In genomic region chr19:17370026-17370587, GRCh38 we compare ENCODE assay signal across 8 cellular contexts. TPM values are rescaled to one million over a fixed set of nuclear protein-coding genes. Genes with fewer than 3 reads are reported as not detected.
DNase-seq lines count a peak whose midpoint lies in the region; ATAC-seq, FAIRE-seq and TF ChIP-seq lines count a peak whose summit lies in the region.

No MANE protein-coding gene starts in this region.

- POLR2A ChIA-PET in activated CD4-positive, alpha-beta T cell treated with anti-CD3 and anti-CD28 coated beads, Interleukin-2, amount 10 ng/mL, durations not matched to agents 7 days and 5 days (lab: Charles Lee), result no interaction called here

- no peak overlapping the region for H2BK15ac ChIP-seq in mesenchymal stem cell (ENCODE audit: low read depth, poor library complexity, severe bottlenecking)

- H3K9me2 ChIP-seq in GM23338 (ENCODE audit: insufficient read depth), result no peaks in the 10 kb centered on the region
- no peaks in the 10 kb centered on the region for H3K9me2 ChIP-seq in OCI-LY1 (ENCODE audit: low read depth, low read length)

- H2BK5ac ChIP-seq in mesenchymal stem cell (ENCODE audit: low read depth, low read length, poor library complexity, severe bottlenecking), result no peak overlapping the region

- H3K4me3 Mint-ChIP-seq in GM23338, result no peak overlapping the region
- no peak overlapping the region for H3K4me3 Mint-ChIP-seq in activated CD4-positive, alpha-beta T cell treated with anti-CD3 and anti-CD28 coated beads, Interleukin-2, amount 10 ng/mL, durations not matched to agents 7 days and 5 days

- H3K27ac ChIP-seq in GM23338 (ENCODE audit: low read depth) (no peak overlapping the region), OCI-LY1 (ENCODE audit: low read depth, low read length, poor library complexity, severe bottlenecking) (no peak overlapping the region), mesenchymal stem cell (ENCODE audit: low read length, poor library complexity, severe bottlenecking) (no peak overlapping the region)

- H3K36me3 ChIP-seq in GM23338 (ENCODE audit: insufficient read depth) (no peaks in the 10 kb centered on the region), OCI-LY1 (ENCODE audit: insufficient read depth, low read length) (no peaks in the 10 kb centered on the region), mesenchymal stem cell (ENCODE audit: control insufficient read depth in 1 of 2, insufficient read depth in 2 of 2, low read depth in 1 of 2, low read length in 2 of 2) (no peaks in the 10 kb centered on the region)

- no peaks in the 10 kb centered on the region for H4K20me1 ChIP-seq in GM23338 (replicated peaks; ENCODE audit: insufficient read depth)
- H4K20me1 ChIP-seq in OCI-LY1 (ENCODE audit: insufficient read depth, low read length), result no peaks in the 10 kb centered on the region

- no peak overlapping the region for H3K27ac Mint-ChIP-seq in GM23338
- no peak overlapping the region for H3K27ac Mint-ChIP-seq in activated CD4-positive, alpha-beta T cell treated with anti-CD3 and anti-CD28 coated beads, Interleukin-2, amount 10 ng/mL, durations not matched to agents 7 days and 5 days

- H3K4me2 ChIP-seq in GM23338 (no peak overlapping the region), OCI-LY1 (ENCODE audit: low read length) (0 out of 2 replicates have a peak overlapping the region, but pooled peaks have one; percentile 6), mesenchymal stem cell (ENCODE audit: low read length, poor library complexity, severe bottlenecking) (no peak overlapping the region)

- H3K9me3 Mint-ChIP-seq in GM23338, result no peaks in the 10 kb centered on the region
- H3K9me3 Mint-ChIP-seq in activated CD4-positive, alpha-beta T cell treated with anti-CD3 and anti-CD28 coated beads, Interleukin-2, amount 10 ng/mL, durations not matched to agents 7 days and 5 days, result no peaks in the 10 kb centered on the region

- H3K23ac ChIP-seq in mesenchymal stem cell (ENCODE audit: low read length in 2 of 2), result no peak overlapping the region

- FAIRE-seq in GM12892 (lab: Jason Lieb, UNC), result peak; percentile 76

- H3K18ac ChIP-seq in mesenchymal stem cell (ENCODE audit: low read depth in 1 of 2, low read length in 2 of 2), result no peak overlapping the region

- H3K4me1 Mint-ChIP-seq in GM23338, result peaks cover 6% of the 10 kb centered on the region; the same call in 2 of the 3 replicates
- H3K4me1 Mint-ChIP-seq in activated CD4-positive, alpha-beta T cell treated with anti-CD3 and anti-CD28 coated beads, Interleukin-2, amount 10 ng/mL, durations not matched to agents 7 days and 5 days, result peaks cover 5% of the 10 kb centered on the region

- H3K27me3 ChIP-seq in GM23338 (ENCODE audit: insufficient read depth) (no peaks in the 10 kb centered on the region), OCI-LY1 (ENCODE audit: insufficient read depth, low read length) (peaks cover 3% of the 10 kb centered on the region; the same call in 1 of the 2 replicates), mesenchymal stem cell (ENCODE audit: control insufficient read depth in 1 of 2, insufficient read depth in 1 of 2, low read length in 2 of 2) (peaks cover 0 to 18% of the 10 kb centered on the region in 2 experiments)

- no peak overlapping the region for H3K14ac ChIP-seq in mesenchymal stem cell (ENCODE audit: low read length in 2 of 2)

- CTCF ChIA-PET in activated CD4-positive, alpha-beta T cell treated with anti-CD3 and anti-CD28 coated beads, Interleukin-2, amount 10 ng/mL, durations not matched to agents 7 days and 5 days (lab: Charles Lee), result no interaction called here

- TF ChIP-seq POLR2A in GM12892 (IDR thresholded peaks at IDR 0.05; ENCODE audit: low read depth, low read length), result 0 out of 2 replicates have a peak, but pooled peaks have one; percentile 28

- no peaks in the 10 kb centered on the region for H3F3A ChIP-seq in GM23338 (replicated peaks; ENCODE audit: low read depth)
- H3F3A ChIP-seq in OCI-LY1 (ENCODE audit: insufficient read depth, low read length), result no peaks in the 10 kb centered on the region

- H2BK12ac ChIP-seq in mesenchymal stem cell (ENCODE audit: low read length in 2 of 2), result no peak overlapping the region

- H3K79me1 ChIP-seq in mesenchymal stem cell (replicated peaks; ENCODE audit: low read length, poor library complexity, severe bottlenecking), result no peaks in the 10 kb centered on the region

- H3K4ac ChIP-seq in mesenchymal stem cell (ENCODE audit: low read depth in 1 of 2, low read length in 2 of 2), result no peak overlapping the region

- peaks cover 1% of the 10 kb centered on the region for H3K27me3 Mint-ChIP-seq in GM23338 (ENCODE audit: insufficient read depth, low read depth, poor library complexity)
- H3K27me3 Mint-ChIP-seq in activated CD4-positive, alpha-beta T cell treated with anti-CD3 and anti-CD28 coated beads, Interleukin-2, amount 10 ng/mL, durations not matched to agents 7 days and 5 days, result peaks cover 8% of the 10 kb centered on the region

- no peaks in the 10 kb centered on the region for H3K79me2 ChIP-seq in GM23338 (replicated peaks; ENCODE audit: insufficient read depth)
- H3K79me2 ChIP-seq in OCI-LY1 (ENCODE audit: insufficient read depth, low read length), result no peaks in the 10 kb centered on the region

- H4K91ac ChIP-seq in mesenchymal stem cell (ENCODE audit: low read length), result no peak overlapping the region

- DNase-seq in GM12892 (ENCODE audit: insufficient read length), result no peak
- DNase-seq in GM23338 (ENCODE audit: low spot score), result no peak
- peak; percentile 32 for DNase-seq in mesenchymal stem cell
- no peak for DNase-seq in activated naive CD4-positive, alpha-beta T cell treated with anti-CD3 and anti-CD28 coated beads, Interleukin-2, amount 50 U/mL, for 16 hours
- no peak for DNase-seq in KG1 (lab: John Stamatoyannopoulos, UW)
- no peak for DNase-seq in activated CD4-positive, alpha-beta T cell treated with anti-CD3 and anti-CD28 coated beads, Interleukin-2, amount 10 ng/mL, durations not matched to agents 7 days and 5 days
- no peak for DNase-seq in stimulated activated naive CD4-positive, alpha-beta T cell treated with Interleukin-2 at 50 U/mL for 16 hours (lab: John Stamatoyannopoulos, UW)

- H2AFZ ChIP-seq in GM23338 (peak overlapping the region; percentile 4; the same call in 1 of the 2 replicates), OCI-LY1 (ENCODE audit: low read length) (no peak overlapping the region), mesenchymal stem cell (ENCODE audit: low read depth, low read length) (no peak overlapping the region)

- H3K4me1 ChIP-seq in GM23338 (ENCODE audit: insufficient read depth), result no peaks in the 10 kb centered on the region; the same call in 1 of the 2 replicates
- peaks cover 6% of the 10 kb centered on the region for H3K4me1 ChIP-seq in OCI-LY1 (ENCODE audit: insufficient read depth, low read length, severe bottlenecking)
- H3K4me1 ChIP-seq in mesenchymal stem cell (ENCODE audit: control insufficient read depth, insufficient read depth, low read depth, low read length), result no peaks in the 10 kb centered on the region

- WGBS in mesenchymal stem cell, result 74% methylated on average over 6 of the region's 8 CpGs

- no peak overlapping the region for H2AK5ac ChIP-seq in mesenchymal stem cell (ENCODE audit: low read length, severe bottlenecking)

- H4K8ac ChIP-seq in mesenchymal stem cell (ENCODE audit: low read length), result no peak overlapping the region

- H3K9me3 ChIP-seq in OCI-LY1 (ENCODE audit: low read length) (no peaks in the 10 kb centered on the region), mesenchymal stem cell (ENCODE audit: control insufficient read depth, low read length) (no peaks in the 10 kb centered on the region)

- TF ChIP-seq CTCF in GM23338 (conservative IDR thresholded peaks at IDR 0.05; ENCODE audit: low read depth in 2 of 2), result no peak
- TF ChIP-seq CTCF in OCI-LY1 (IDR thresholded peaks at IDR 0.05; ENCODE audit: low read length), result no peak

- H3K9ac ChIP-seq in OCI-LY1 (ENCODE audit: low read length) (no peak overlapping the region), mesenchymal stem cell (ENCODE audit: low read length) (no peak overlapping the region)

- H2BK120ac ChIP-seq in mesenchymal stem cell (ENCODE audit: low read depth, low read length), result no peak overlapping the region

- no peak overlapping the region for H3K4me3 ChIP-seq in GM23338
- H3K4me3 ChIP-seq in OCI-LY1 (ENCODE audit: low read depth, low read length, poor library complexity, severe bottlenecking), result no peak overlapping the region
- H3K4me3 ChIP-seq in mesenchymal stem cell (ENCODE audit: insufficient read depth in 1 of 2, low read depth in 1 of 2, low read length in 2 of 2), result no peak overlapping the region

- H3K36me3 Mint-ChIP-seq in GM23338 (ENCODE audit: low read depth), result no peaks in the 10 kb centered on the region
- no peaks in the 10 kb centered on the region for H3K36me3 Mint-ChIP-seq in activated CD4-positive, alpha-beta T cell treated with anti-CD3 and anti-CD28 coated beads, Interleukin-2, amount 10 ng/mL, durations not matched to agents 7 days and 5 days (ENCODE audit: low read depth)

- no peak for ATAC-seq in GM23338

RNA-seq across cellular contexts. Expression of gene PLVAP, which starts 7.0 kb away (rescaled TPM):
- polyA plus RNA-seq in GM12892 (2012; ENCODE audit: missing spikeins), result 0.15 TPM
- not detected in 2 replicates for total RNA-seq in GM23338 (2014; rRNA removed; shearing (Covaris generic))
- polyA plus RNA-seq in GM23338 (2016; fragmentation: Nextera tagmentation; extraction: Ambion mirVana), result not detected in 2 replicates
- polyA plus RNA-seq in mesenchymal stem cell (2013, experiment 1 of 2), result 0.04 TPM
- 0.33 TPM for polyA plus RNA-seq in mesenchymal stem cell (2013, experiment 2 of 2)
- total RNA-seq in activated CD4-positive, alpha-beta T cell treated with anti-CD3 and anti-CD28 coated beads, Interleukin-2, amount 10 ng/mL, durations not matched to agents 7 days and 5 days, result not detected

RNA-seq across cellular contexts. Expression of gene CCDC194, which starts 23.9 kb away (rescaled TPM):
- polyA plus RNA-seq in GM12892 (2012; ENCODE audit: missing spikeins), result 1.6 TPM
- 0.49 TPM in 1 of 2 replicates, not detected in the other for total RNA-seq in GM23338 (2014; rRNA removed; shearing (Covaris generic))
- 0.38 TPM in 1 of 2 replicates, not detected in the other for polyA plus RNA-seq in GM23338 (2016; fragmentation: Nextera tagmentation; extraction: Ambion mirVana)
- polyA plus RNA-seq in mesenchymal stem cell (2013, experiment 1 of 2), result 0.23 TPM
- polyA plus RNA-seq in mesenchymal stem cell (2013, experiment 2 of 2), result 0.11 TPM
- total RNA-seq in activated CD4-positive, alpha-beta T cell treated with anti-CD3 and anti-CD28 coated beads, Interleukin-2, amount 10 ng/mL, durations not matched to agents 7 days and 5 days, result 1 to 10 TPM; 3.7 to 4.2 TPM

RNA-seq across cellular contexts. Expression of gene GTPBP3, which starts 32.8 kb away (rescaled TPM):
- polyA plus RNA-seq in GM12892 (2012; ENCODE audit: missing spikeins), result 14.7 TPM
- 67.8 and 78.6 TPM in 2 replicates for total RNA-seq in GM23338 (2014; rRNA removed; shearing (Covaris generic))
- 23.5 and 25.4 TPM in 2 replicates for polyA plus RNA-seq in GM23338 (2016; fragmentation: Nextera tagmentation; extraction: Ambion mirVana)
- 8.4 TPM for polyA plus RNA-seq in mesenchymal stem cell (2013, experiment 1 of 2)
- polyA plus RNA-seq in mesenchymal stem cell (2013, experiment 2 of 2), result 8.6 TPM
- total RNA-seq in activated CD4-positive, alpha-beta T cell treated with anti-CD3 and anti-CD28 coated beads, Interleukin-2, amount 10 ng/mL, durations not matched to agents 7 days and 5 days, result 10 to 100 TPM; 30.9 to 41.3 TPM

RNA-seq across cellular contexts. Expression of gene BST2, which starts 35.3 kb away (rescaled TPM):
- 266 TPM for polyA plus RNA-seq in GM12892 (2012; ENCODE audit: missing spikeins)
- 28.9 and 33.9 TPM in 2 replicates for total RNA-seq in GM23338 (2014; rRNA removed; shearing (Covaris generic))
- 22.0 and 24.9 TPM in 2 replicates for polyA plus RNA-seq in GM23338 (2016; fragmentation: Nextera tagmentation; extraction: Ambion mirVana)
- polyA plus RNA-seq in mesenchymal stem cell (2013, experiment 1 of 2), result 56.3 TPM
- 55.0 TPM for polyA plus RNA-seq in mesenchymal stem cell (2013, experiment 2 of 2)
- 100 to 1,000 TPM; 192 to 198 TPM for total RNA-seq in activated CD4-positive, alpha-beta T cell treated with anti-CD3 and anti-CD28 coated beads, Interleukin-2, amount 10 ng/mL, durations not matched to agents 7 days and 5 days

RNA-seq across cellular contexts. Expression of gene ANO8, which starts 35.5 kb away (rescaled TPM):
- polyA plus RNA-seq in GM12892 (2012; ENCODE audit: missing spikeins), result 0.93 TPM
- total RNA-seq in GM23338 (2014; rRNA removed; shearing (Covaris generic)), result 14.4 and 24.9 TPM in 2 replicates
- polyA plus RNA-seq in GM23338 (2016; fragmentation: Nextera tagmentation; extraction: Ambion mirVana), result 4.3 and 4.5 TPM in 2 replicates
- 5.5 TPM for polyA plus RNA-seq in mesenchymal stem cell (2013, experiment 1 of 2)
- 5.3 TPM for polyA plus RNA-seq in mesenchymal stem cell (2013, experiment 2 of 2)
- total RNA-seq in activated CD4-positive, alpha-beta T cell treated with anti-CD3 and anti-CD28 coated beads, Interleukin-2, amount 10 ng/mL, durations not matched to agents 7 days and 5 days, result 10 to 100 TPM; 16.4 to 17.5 TPM
